Comparison of ENCODE assay signal across 11 cellular contexts in genomic region chr16:23847938-23848337, GRCh38. TPM values are rescaled to one million over a fixed set of nuclear protein-coding genes. Genes with fewer than 3 reads are reported as not detected.
DNase-seq lines count a peak whose midpoint lies in the region; ATAC-seq lines count a peak whose summit lies in the region.
"Had no signal": no experiment of that assay in that cellular context is flagged by ENCODE, and none has a peak within 500 bp of the region (broad histone marks: within the 10 kb centered on the region; RNA-seq: fewer than 3 reads in every experiment).

No MANE protein-coding gene starts in this region.

- peaks cover 19% of the 10 kb centered on the region for H3K4me1 ChIP-seq in thymus (ENCODE audit: control insufficient read depth, insufficient read depth, low read length)

- H3K4me3 Mint-ChIP-seq in activated CD8-positive, alpha-beta T cell treated with anti-CD3 and anti-CD28 coated beads, Interleukin-2, amount 10 ng/mL, durations not matched to agents 7 days and 5 days = peak overlapping the region; percentile 12
- peak overlapping the region; percentile 59 to 89 (median 83) for H3K4me3 Mint-ChIP-seq in immature natural killer cell

- peaks cover 9% of the 10 kb centered on the region for H3K9me3 Mint-ChIP-seq in activated CD8-positive, alpha-beta T cell treated with anti-CD3 and anti-CD28 coated beads, Interleukin-2, amount 10 ng/mL, durations not matched to agents 7 days and 5 days (ENCODE audit: insufficient read depth)
- H3K9me3 Mint-ChIP-seq in immature natural killer cell = no peaks in the 10 kb centered on the region

- CTCF ChIA-PET in activated CD8-positive, alpha-beta T cell treated with anti-CD3 and anti-CD28 coated beads, Interleukin-2, amount 10 ng/mL, durations not matched to agents 7 days and 5 days (lab: Charles Lee) = no interaction called here

- H3K27ac ChIP-seq in thymus (ENCODE audit: low read depth) = peak overlapping the region; percentile 66
- H3K27ac ChIP-seq: ovary had no signal

- no peaks in the 10 kb centered on the region for H3K9me3 ChIP-seq in thymus (ENCODE audit: control insufficient read depth)
- H3K9me3 ChIP-seq: ovary had no signal

- DNase-seq in activated effector memory CD4-positive, alpha-beta T cell treated with anti-CD3 and anti-CD28 coated beads, Interleukin-2, amount 50 U/mL, for 16 hours = peak; percentile 75
- DNase-seq in activated effector memory CD4-positive, alpha-beta T cell treated with Interleukin-2 at 50 U/mL for 16 hours = no peak
- DNase-seq in activated CD8-positive, alpha-beta T cell treated with anti-CD3 and anti-CD28 coated beads, Interleukin-2, amount 10 ng/mL, durations not matched to agents 7 days and 5 days = peak; percentile 80
- DNase-seq in immature natural killer cell (peak; percentile 68 to 69 (median 69)), NCI-H128 (lab: John Stamatoyannopoulos, UW; ENCODE audit: unreplicated experiment) (no peak), HT-29 (ENCODE audit: low spot score) (no peak), A172 (ENCODE audit: low spot score) (no peak)
- DNase-seq: Karpas-422, NCI-H526, ovary had no signal

- POLR2A ChIA-PET in activated CD8-positive, alpha-beta T cell treated with anti-CD3 and anti-CD28 coated beads, Interleukin-2, amount 10 ng/mL, durations not matched to agents 7 days and 5 days (lab: Charles Lee) = no interaction called here

- peak; percentile 95 for ATAC-seq in activated CD8-positive, alpha-beta T cell treated with anti-CD3 and anti-CD28 coated beads, Interleukin-2, amount 10 ng/mL, durations not matched to agents 7 days and 5 days

- whole genome bisulfite sequencing in thymus = 48% methylated on average over 4 of the region's 4 CpGs

- peaks cover 81% of the 10 kb centered on the region for H3K4me1 Mint-ChIP-seq in activated CD8-positive, alpha-beta T cell treated with anti-CD3 and anti-CD28 coated beads, Interleukin-2, amount 10 ng/mL, durations not matched to agents 7 days and 5 days (ENCODE audit: low read depth)
- peaks cover 72 to 92% of the 10 kb centered on the region in 2 donors for H3K4me1 Mint-ChIP-seq in immature natural killer cell

- H3K27me3 ChIP-seq in thymus (ENCODE audit: control insufficient read depth, insufficient read depth) = no peaks in the 10 kb centered on the region
- H3K27me3 ChIP-seq: ovary had no signal

- peaks cover 78% of the 10 kb centered on the region for H3K36me3 Mint-ChIP-seq in activated CD8-positive, alpha-beta T cell treated with anti-CD3 and anti-CD28 coated beads, Interleukin-2, amount 10 ng/mL, durations not matched to agents 7 days and 5 days (ENCODE audit: low read depth)
- peaks cover 0 to 24% (median 9%) of the 10 kb centered on the region in 3 donors for H3K36me3 Mint-ChIP-seq in immature natural killer cell

- H3K27me3 Mint-ChIP-seq in activated CD8-positive, alpha-beta T cell treated with anti-CD3 and anti-CD28 coated beads, Interleukin-2, amount 10 ng/mL, durations not matched to agents 7 days and 5 days (ENCODE audit: low read depth) = no peaks in the 10 kb centered on the region
- H3K27me3 Mint-ChIP-seq in immature natural killer cell (ENCODE audit: low read depth in 3 of 3) = peaks cover 0 to 3% (median 0%) of the 10 kb centered on the region in 3 donors

- peak overlapping the region; percentile 84 for H3K27ac Mint-ChIP-seq in activated CD8-positive, alpha-beta T cell treated with anti-CD3 and anti-CD28 coated beads, Interleukin-2, amount 10 ng/mL, durations not matched to agents 7 days and 5 days
- peak overlapping the region; percentile 67 to 89 (median 82) for H3K27ac Mint-ChIP-seq in immature natural killer cell

- peaks cover 3% of the 10 kb centered on the region for H3K36me3 ChIP-seq in thymus (ENCODE audit: control insufficient read depth, insufficient read depth)
- H3K36me3 ChIP-seq: ovary had no signal

- H3K4me3 ChIP-seq in thymus (ENCODE audit: low read length) = no peak overlapping the region
- H3K4me3 ChIP-seq: ovary had no signal

RNA-seq across cellular contexts. Expression of gene PRKCB, which starts 12.2 kb away (rescaled TPM):
- 100 to 1,000 TPM; 101 to 105 TPM for total RNA-seq in activated CD8-positive, alpha-beta T cell treated with anti-CD3 and anti-CD28 coated beads, Interleukin-2, amount 10 ng/mL, durations not matched to agents 7 days and 5 days
- 100 to 1,000 TPM in 2 of 3 donors, 10 to 100 TPM in 1; 78.7 to 110 (median 104) TPM for polyA plus RNA-seq in immature natural killer cell
- polyA plus RNA-seq in thymus = 21.9 TPM
- not detected in 2 replicates for total RNA-seq in HT-29 (2014; rRNA removed; shearing (Covaris generic))
- total RNA-seq in A172 (2014; rRNA removed; shearing (Covaris generic)) = not detected in 2 replicates

Comparison
In these comparisons a context has a peak if more than half of its experiments do, and no peak if none do; other contexts are left out.
1. DNase-seq: peak in activated effector memory CD4-positive, alpha-beta T cell treated with anti-CD3 and anti-CD28 coated beads, Interleukin-2, amount 50 U/mL, for 16 hours (single experiment), activated CD8-positive, alpha-beta T cell treated with anti-CD3 and anti-CD28 coated beads, Interleukin-2, amount 10 ng/mL, durations not matched to agents 7 days and 5 days (single experiment) and immature natural killer cell (3 of 3); none in activated effector memory CD4-positive, alpha-beta T cell treated with Interleukin-2 at 50 U/mL for 16 hours (single experiment), NCI-H128 (single experiment), HT-29 (single experiment) and A172 (single experiment).
2. RNA of gene PRKCB, which starts 12.2 kb away (total RNA-seq): 101 to 105 TPM in activated CD8-positive, alpha-beta T cell treated with anti-CD3 and anti-CD28 coated beads, Interleukin-2, amount 10 ng/mL, durations not matched to agents 7 days and 5 days; not detected in HT-29 and not detected in A172; every median in the first group is over 100 times any median in the second.